Comparison of ENCODE assay signal across 15 cellular contexts in genomic region chr15:65653341-65653740, GRCh38. TPM values are rescaled to one million over a fixed set of nuclear protein-coding genes. Genes with fewer than 3 reads are reported as not detected.
DNase-seq lines count a peak whose midpoint lies in the region; ATAC-seq and TF ChIP-seq lines count a peak whose summit lies in the region.
"Had no signal": no experiment of that assay in that cellular context is flagged by ENCODE, and none has a peak within 500 bp of the region (broad histone marks: within the 10 kb centered on the region; RNA-seq: fewer than 3 reads in every experiment).

No MANE protein-coding gene starts in this region.

- no peak for TF ChIP-seq POLR2A in gastrocnemius medialis (IDR thresholded peaks at IDR 0.05)

- peak overlapping the region; percentile 22 for H3K4me3 Mint-ChIP-seq in HFFc6
- H3K4me3 Mint-ChIP-seq: activated naive CD8-positive, alpha-beta T cell treated with anti-CD3 and anti-CD28 coated beads for 36 hours had no signal

- no peaks in the 10 kb centered on the region for H3K27me3 ChIP-seq in gastrocnemius medialis
- H3K27me3 ChIP-seq: esophagus squamous epithelium had no signal

- peak overlapping the region; percentile 75 for H3K27ac Mint-ChIP-seq in HFFc6
- H3K27ac Mint-ChIP-seq: activated naive CD8-positive, alpha-beta T cell treated with anti-CD3 and anti-CD28 coated beads for 36 hours had no signal

- no peak for ATAC-seq in gastrocnemius medialis

- H3K9me3 ChIP-seq in gastrocnemius medialis: no peaks in the 10 kb centered on the region
- H3K9me3 ChIP-seq: esophagus squamous epithelium had no signal

- DNase-seq in A172 (ENCODE audit: low spot score): peak; percentile 50
- peak; percentile 43 for DNase-seq in HFFc6
- peak; percentile 20 for DNase-seq in astrocyte of the hippocampus (ENCODE audit: low read depth, low spot score)
- DNase-seq in fibroblast of the aortic adventitia (ENCODE audit: low read depth): peak; percentile 57
- no peak for DNase-seq in middle frontal gyrus (ENCODE audit: extremely low spot score, low spot score)
- no peak for DNase-seq in GM20000 (ENCODE audit: low spot score)
- DNase-seq in occipital lobe (lab: John Stamatoyannopoulos, UW): no peak
- no peak for DNase-seq in gastrocnemius medialis
- DNase-seq: activated naive CD8-positive, alpha-beta T cell treated with anti-CD3 and anti-CD28 coated beads for 36 hours; esophagus squamous epithelium; NCI-H146; OCI-M1; stimulated activated naive CD4-positive, alpha-beta T cell treated with Interleukin-2 at 50 U/mL for 16 hours; WERI-Rb-1 had no signal

- no peak overlapping the region for H3K4me3 ChIP-seq in fibroblast of the aortic adventitia (ENCODE audit: low read depth, low read length)
- H3K4me3 ChIP-seq in gastrocnemius medialis: no peak overlapping the region
- H3K4me3 ChIP-seq: esophagus squamous epithelium had no signal

- intact Hi-C loops in gastrocnemius medialis (cut with DNase I; ENCODE audit: low total_unique reads): no loop called here

- no peaks in the 10 kb centered on the region for H3K27me3 Mint-ChIP-seq in HFFc6 (ENCODE audit: insufficient read depth)
- H3K27me3 Mint-ChIP-seq: activated naive CD8-positive, alpha-beta T cell treated with anti-CD3 and anti-CD28 coated beads for 36 hours had no signal

- peaks cover 23% of the 10 kb centered on the region for H3K36me3 Mint-ChIP-seq in HFFc6 (ENCODE audit: low read depth)

- peaks cover 0 to 21% of the 10 kb centered on the region in 2 donors for H3K36me3 ChIP-seq in gastrocnemius medialis
- H3K36me3 ChIP-seq: WERI-Rb-1 had no signal

- peaks cover 46% of the 10 kb centered on the region for H3K4me1 Mint-ChIP-seq in HFFc6 (ENCODE audit: low read depth)

- H3K4me1 ChIP-seq in gastrocnemius medialis: no peaks in the 10 kb centered on the region
- H3K4me1 ChIP-seq: esophagus squamous epithelium had no signal

- H3K27ac ChIP-seq in gastrocnemius medialis: no peak overlapping the region
- H3K27ac ChIP-seq: esophagus squamous epithelium, KMS-11, WERI-Rb-1 had no signal

- TF ChIP-seq CTCF in HFFc6 (IDR thresholded peaks at IDR 0.05): no peak
- TF ChIP-seq CTCF in fibroblast of the aortic adventitia (IDR thresholded peaks at IDR 0.05; ENCODE audit: insufficient read depth, low read length): no peak
- TF ChIP-seq CTCF in GM20000 (IDR thresholded peaks at IDR 0.05; ENCODE audit: extremely low read depth, missing control alignments): no peak
- no peak for TF ChIP-seq CTCF in gastrocnemius medialis (IDR thresholded peaks at IDR 0.05 in 4 of 5, conservative IDR thresholded peaks at IDR 0.05 in 1 of 5)

- H3K9me3 Mint-ChIP-seq in HFFc6: no peaks in the 10 kb centered on the region
- H3K9me3 Mint-ChIP-seq: activated naive CD8-positive, alpha-beta T cell treated with anti-CD3 and anti-CD28 coated beads for 36 hours had no signal

- in situ Hi-C loops in gastrocnemius medialis (cut with MboI; ENCODE audit: low sequenced_read_pairs in 4 of 4): no loop called here

RNA-seq across cellular contexts. Expression of gene SLC24A1, which starts 31.6 kb away (rescaled TPM):
- 4.2 and 7.2 TPM in 2 replicates for total RNA-seq in A172 (2014; rRNA removed; shearing (Covaris generic))
- total RNA-seq in HFFc6 (2021; fragmentation: NEBNext Ultra II Directional; extraction: Animal tissue kit (Norgen Biotek cat#: 25700)): 10 to 100 TPM in 4 of 6 experiments, 1 to 10 TPM in 2; 7.4 to 14.6 (median 11.7) TPM
- total RNA-seq in fibroblast of the aortic adventitia (ENCODE audit: low replicate concordance): 7.9 and 13.2 TPM in 2 replicates
- 1.4 TPM for total RNA-seq in occipital lobe
- total RNA-seq in gastrocnemius medialis: under 1 TPM; 0.41 to 0.81 (median 0.69) TPM

RNA-seq across cellular contexts. Expression of gene INTS14, which starts 42.4 kb away (rescaled TPM):
- 41.0 and 46.7 TPM in 2 replicates for total RNA-seq in A172 (2014; rRNA removed; shearing (Covaris generic))
- total RNA-seq in HFFc6 (2021; fragmentation: NEBNext Ultra II Directional; extraction: Animal tissue kit (Norgen Biotek cat#: 25700)): 10 to 100 TPM; 27.8 to 35.0 (median 31.0) TPM
- total RNA-seq in fibroblast of the aortic adventitia (ENCODE audit: low replicate concordance) (31.7 and 38.3 TPM in 2 replicates), occipital lobe (26.7 TPM), gastrocnemius medialis (10 to 100 TPM; 11.9 to 20.0 (median 14.8) TPM)

Comparison
In these comparisons a context has a peak if more than half of its experiments do, and no peak if none do; other contexts are left out.
1. DNase-seq: peak in A172 (single experiment), HFFc6 (single experiment), astrocyte of the hippocampus (single experiment) and fibroblast of the aortic adventitia (single experiment); none in middle frontal gyrus (single experiment), GM20000 (single experiment), occipital lobe (single experiment) and gastrocnemius medialis (0 of 2).